ENCODE assay signal across 12 cellular contexts in genomic region chrX:135544338-135544948, GRCh38. TPM values are rescaled to one million over a fixed set of nuclear protein-coding genes. Genes with fewer than 3 reads are reported as not detected.
DNase-seq lines count a peak whose midpoint lies in the region; ATAC-seq and TF ChIP-seq lines count a peak whose summit lies in the region.
"Had no signal": no experiment of that assay in that cellular context is flagged by ENCODE, and none has a peak within 500 bp of the region (broad histone marks: within the 10 kb centered on the region; RNA-seq: fewer than 3 reads in every experiment).

No MANE protein-coding gene starts in this region.

- no peaks in the 10 kb centered on the region for H3K27me3 Mint-ChIP-seq in activated naive CD4-positive, alpha-beta T cell treated with anti-CD3 and anti-CD28 coated beads, Interleukin-2, amount 10 ng/mL, durations not matched to agents 7 days and 5 days
- H3K27me3 Mint-ChIP-seq in activated CD8-positive, alpha-beta T cell treated with anti-CD3 and anti-CD28 coated beads for 36 hours, result no peaks in the 10 kb centered on the region

- peaks cover 23% of the 10 kb centered on the region for H3K4me1 Mint-ChIP-seq in activated naive CD4-positive, alpha-beta T cell treated with anti-CD3 and anti-CD28 coated beads, Interleukin-2, amount 10 ng/mL, durations not matched to agents 7 days and 5 days
- peaks cover 28% of the 10 kb centered on the region for H3K4me1 Mint-ChIP-seq in activated CD8-positive, alpha-beta T cell treated with anti-CD3 and anti-CD28 coated beads for 36 hours (ENCODE audit: low read depth)
- H3K4me1 Mint-ChIP-seq in stimulated activated effector memory CD8-positive, alpha-beta T cell treated with anti-CD3 and anti-CD28 coated beads, Interleukin-12 subunit alpha, Interleukin-12 subunit beta, amount 100 ng/mL, for 72 hours, result peaks cover 19% of the 10 kb centered on the region

- H3K9me3 ChIP-seq in PC-9 (ENCODE audit: insufficient read depth, low read depth), result no peaks in the 10 kb centered on the region
- H3K9me3 ChIP-seq: HAP-1 had no signal

- TF ChIP-seq CTCF in activated CD8-positive, alpha-beta T cell treated with anti-CD3 and anti-CD28 coated beads for 36 hours (IDR thresholded peaks at IDR 0.05), result no peak
- no peak for TF ChIP-seq CTCF in PC-9 (conservative IDR thresholded peaks at IDR 0.05)

- no peak overlapping the region for H3K4me3 ChIP-seq in PC-9
- H3K4me3 ChIP-seq: HAP-1 had no signal

- H3K27me3 ChIP-seq in PC-9 (ENCODE audit: insufficient read depth, low read depth), result peaks cover 7% of the 10 kb centered on the region; the same call in 1 of the 2 replicates

- H3K27ac ChIP-seq in PC-9, result no peak overlapping the region

- no peaks in the 10 kb centered on the region for H3K9me2 ChIP-seq in PC-9 (ENCODE audit: insufficient read depth)

- no peak overlapping the region for H3K4me3 Mint-ChIP-seq in activated naive CD4-positive, alpha-beta T cell treated with anti-CD3 and anti-CD28 coated beads, Interleukin-2, amount 10 ng/mL, durations not matched to agents 7 days and 5 days
- no peak overlapping the region for H3K4me3 Mint-ChIP-seq in activated CD8-positive, alpha-beta T cell treated with anti-CD3 and anti-CD28 coated beads for 36 hours
- no peak overlapping the region for H3K4me3 Mint-ChIP-seq in stimulated activated effector memory CD8-positive, alpha-beta T cell treated with anti-CD3 and anti-CD28 coated beads, Interleukin-12 subunit alpha, Interleukin-12 subunit beta, amount 100 ng/mL, for 72 hours
- H3K4me3 Mint-ChIP-seq: neural crest cell had no signal

- no peaks in the 10 kb centered on the region for H4K20me1 ChIP-seq in PC-9 (ENCODE audit: insufficient read depth)

- H3K36me3 Mint-ChIP-seq in activated naive CD4-positive, alpha-beta T cell treated with anti-CD3 and anti-CD28 coated beads, Interleukin-2, amount 10 ng/mL, durations not matched to agents 7 days and 5 days, result peaks cover 27% of the 10 kb centered on the region
- H3K36me3 Mint-ChIP-seq in activated CD8-positive, alpha-beta T cell treated with anti-CD3 and anti-CD28 coated beads for 36 hours (ENCODE audit: low read depth), result peaks cover 11% of the 10 kb centered on the region
- peaks cover 49% of the 10 kb centered on the region for H3K36me3 Mint-ChIP-seq in stimulated activated effector memory CD8-positive, alpha-beta T cell treated with anti-CD3 and anti-CD28 coated beads, Interleukin-12 subunit alpha, Interleukin-12 subunit beta, amount 100 ng/mL, for 72 hours

- no peaks in the 10 kb centered on the region for H3K79me2 ChIP-seq in PC-9 (ENCODE audit: low read depth)

- intact Hi-C loops in activated CD8-positive, alpha-beta T cell treated with anti-CD3 and anti-CD28 coated beads for 36 hours (cut with micrococcal nuclease), result no loop called here
- intact Hi-C loops in PC-9 (cut with micrococcal nuclease; ENCODE audit: unreplicated experiment), result no loop called here

- CTCF ChIA-PET in activated naive CD4-positive, alpha-beta T cell treated with anti-CD3 and anti-CD28 coated beads, Interleukin-2, amount 10 ng/mL, durations not matched to agents 7 days and 5 days (lab: Charles Lee), result interaction anchor here (0.7 to 1.9 kb wide), 5 partner anchors 9 to 22 kb away, joined by 3 to 10 read pairs (median 4); no protein-coding TSS in a partner anchor
- CTCF ChIA-PET in activated CD8-positive, alpha-beta T cell treated with anti-CD3 and anti-CD28 coated beads for 36 hours (lab: Charles Lee), result interaction anchor here (0.8 to 1.8 kb wide), 11 partner anchors 8 to 69 kb away, joined by 3 to 8 read pairs (median 4); no protein-coding TSS in a partner anchor
- CTCF ChIA-PET in PC-9 (lab: Charles Lee), result no interaction called here

- H3K9me3 Mint-ChIP-seq in activated naive CD4-positive, alpha-beta T cell treated with anti-CD3 and anti-CD28 coated beads, Interleukin-2, amount 10 ng/mL, durations not matched to agents 7 days and 5 days, result no peaks in the 10 kb centered on the region
- no peaks in the 10 kb centered on the region for H3K9me3 Mint-ChIP-seq in activated CD8-positive, alpha-beta T cell treated with anti-CD3 and anti-CD28 coated beads for 36 hours
- no peaks in the 10 kb centered on the region for H3K9me3 Mint-ChIP-seq in stimulated activated effector memory CD8-positive, alpha-beta T cell treated with anti-CD3 and anti-CD28 coated beads, Interleukin-12 subunit alpha, Interleukin-12 subunit beta, amount 100 ng/mL, for 72 hours
- H3K9me3 Mint-ChIP-seq: neural crest cell had no signal

- H2AFZ ChIP-seq in PC-9, result no peak overlapping the region

- H3K36me3 ChIP-seq in PC-9 (ENCODE audit: low read depth), result no peaks in the 10 kb centered on the region
- H3K36me3 ChIP-seq: HAP-1 had no signal

- H3F3A ChIP-seq in PC-9 (ENCODE audit: insufficient read depth, low read depth), result no peaks in the 10 kb centered on the region

- peak overlapping the region; percentile 62 for H3K27ac Mint-ChIP-seq in activated naive CD4-positive, alpha-beta T cell treated with anti-CD3 and anti-CD28 coated beads, Interleukin-2, amount 10 ng/mL, durations not matched to agents 7 days and 5 days
- H3K27ac Mint-ChIP-seq in activated CD8-positive, alpha-beta T cell treated with anti-CD3 and anti-CD28 coated beads for 36 hours, result peak overlapping the region; percentile 32
- H3K27ac Mint-ChIP-seq in stimulated activated effector memory CD8-positive, alpha-beta T cell treated with anti-CD3 and anti-CD28 coated beads, Interleukin-12 subunit alpha, Interleukin-12 subunit beta, amount 100 ng/mL, for 72 hours, result peak overlapping the region; percentile 26

- H3K4me1 ChIP-seq in PC-9 (replicated peaks; ENCODE audit: insufficient read depth), result no peaks in the 10 kb centered on the region
- H3K4me1 ChIP-seq: HAP-1 had no signal

- no peak for DNase-seq in activated naive CD4-positive, alpha-beta T cell treated with anti-CD3 and anti-CD28 coated beads, Interleukin-2, amount 10 ng/mL, durations not matched to agents 7 days and 5 days
- DNase-seq in activated naive CD4-positive, alpha-beta T cell treated with Interleukin-2 at 50 U/mL for 16 hours, result no peak
- no peak for DNase-seq in activated CD8-positive, alpha-beta T cell treated with anti-CD3 and anti-CD28 coated beads for 36 hours
- DNase-seq in stimulated activated effector memory CD8-positive, alpha-beta T cell treated with anti-CD3 and anti-CD28 coated beads, Interleukin-12 subunit alpha, Interleukin-12 subunit beta, amount 100 ng/mL, for 72 hours (ENCODE audit: low spot score in 2 of 2), result no peak
- DNase-seq in NCI-H1105 (lab: John Stamatoyannopoulos, UW) (no peak), PC-9 (no peak)
- DNase-seq: hippocampal formation, SW 1271 had no signal

- no peak overlapping the region for H3K4me2 ChIP-seq in PC-9

- ATAC-seq in HG02588 (IDR thresholded peaks at IDR 0.05; ENCODE audit: unreplicated experiment) (peak; percentile 60), HG02884 (IDR thresholded peaks at IDR 0.05; ENCODE audit: unreplicated experiment) (no peak)
- peak; percentile 27 for ATAC-seq in activated CD8-positive, alpha-beta T cell treated with anti-CD3 and anti-CD28 coated beads for 36 hours
- ATAC-seq in stimulated activated effector memory CD8-positive, alpha-beta T cell treated with anti-CD3 and anti-CD28 coated beads, Interleukin-12 subunit alpha, Interleukin-12 subunit beta, amount 100 ng/mL, for 72 hours, result no peak

- POLR2A ChIA-PET in activated CD8-positive, alpha-beta T cell treated with anti-CD3 and anti-CD28 coated beads for 36 hours (lab: Charles Lee), result no interaction called here
- POLR2A ChIA-PET in PC-9 (lab: Charles Lee; ENCODE audit: unreplicated experiment), result no interaction called here

- BruUV-seq in PC-9 (replicated peaks; lab: Mats Ljungman, UMichigan), result no TSS peak

RNA-seq across cellular contexts. Expression of gene INTS6L, which starts 24.0 kb away (rescaled TPM):
- 10 to 100 TPM; 19.9 to 21.0 TPM for total RNA-seq in activated CD8-positive, alpha-beta T cell treated with anti-CD3 and anti-CD28 coated beads for 36 hours
- not detected in 2 replicates for total RNA-seq in PC-9 (2021)

Comparison
In these comparisons a context has a peak if more than half of its experiments do, and no peak if none do; other contexts are left out.
1. ATAC-seq: peak in HG02588 (single experiment) and activated CD8-positive, alpha-beta T cell treated with anti-CD3 and anti-CD28 coated beads for 36 hours (single experiment); none in stimulated activated effector memory CD8-positive, alpha-beta T cell treated with anti-CD3 and anti-CD28 coated beads, Interleukin-12 subunit alpha, Interleukin-12 subunit beta, amount 100 ng/mL, for 72 hours (single experiment) and HG02884 (single experiment).
2. RNA of gene INTS6L, which starts 24.0 kb away (total RNA-seq): 19.9 to 21.0 TPM in activated CD8-positive, alpha-beta T cell treated with anti-CD3 and anti-CD28 coated beads for 36 hours; not detected in PC-9; every median in the first group is over 10 times any median in the second.
3. Peak in every context shown above with its lines, with median percentiles within 50 percentile points of each other: H3K27ac Mint-ChIP-seq.